In genomic region chr11:73141031-73141308, GRCh38 we compare ENCODE assay signal across 8 cellular contexts. TPM values are rescaled to one million over a fixed set of nuclear protein-coding genes. Genes with fewer than 3 reads are reported as not detected.
DNase-seq lines count a peak whose midpoint lies in the region; ATAC-seq and TF ChIP-seq lines count a peak whose summit lies in the region.

No MANE protein-coding gene starts in this region.

- H3K79me2 ChIP-seq in mesendoderm (ENCODE audit: control insufficient read depth, insufficient read depth, low read length): no peaks in the 10 kb centered on the region

- H3K4ac ChIP-seq in mesendoderm (ENCODE audit: low read depth, low read length): no peak overlapping the region

- H2BK15ac ChIP-seq in mesendoderm (replicated peaks; ENCODE audit: low read depth): no peak overlapping the region

- H3K27me3 Mint-ChIP-seq in central memory CD8-positive, alpha-beta T cell: no peaks in the 10 kb centered on the region

- H3K36me3 ChIP-seq in RWPE2 (ENCODE audit: low read depth) (peaks cover 22% of the 10 kb centered on the region), mesendoderm (ENCODE audit: control insufficient read depth, insufficient read depth, low read length) (no peaks in the 10 kb centered on the region), transverse colon (no peaks in the 10 kb centered on the region)

- no peak overlapping the region for H2BK5ac ChIP-seq in mesendoderm (ENCODE audit: low read length)

- no peak overlapping the region for H3K18ac ChIP-seq in mesendoderm (ENCODE audit: low read length)

- H3K27me3 ChIP-seq in RWPE2 (ENCODE audit: insufficient read depth, poor library complexity, severe bottlenecking) (no peaks in the 10 kb centered on the region), mesendoderm (ENCODE audit: insufficient read depth, low read length, poor library complexity) (no peaks in the 10 kb centered on the region), transverse colon (no peaks in the 10 kb centered on the region)

- in situ Hi-C loops in GM13976 (cut with MboI; ENCODE audit: low sequenced_read_pairs, unreplicated experiment): no loop called here
- in situ Hi-C loops in transverse colon (cut with MboI; ENCODE audit: low pct_ligation_motif_present in 1 of 4, low pct_unique_long_range_greater_than_20kb in 1 of 4, low sequenced_read_pairs in 3 of 4): no loop called here

- peak overlapping the region; percentile 96 for H3K27ac Mint-ChIP-seq in central memory CD8-positive, alpha-beta T cell (ENCODE audit: low read depth)

- DNase-seq in GM13976 (ENCODE audit: low spot score) (peak; percentile 45), RWPE2 (ENCODE audit: low spot score) (no peak), mesendoderm (no peak), transverse colon (no peak), NCI-H2029 (lab: John Stamatoyannopoulos, UW) (no peak), ecto neural progenitor cell (ENCODE audit: low spot score) (no peak), NCI-H510A (lab: John Stamatoyannopoulos, UW) (no peak)
- DNase-seq in central memory CD8-positive, alpha-beta T cell (ENCODE audit: low spot score in 2 of 2): no peak

- no peak overlapping the region for H4K5ac ChIP-seq in mesendoderm (ENCODE audit: low read length)

- H3K9me3 Mint-ChIP-seq in central memory CD8-positive, alpha-beta T cell: no peaks in the 10 kb centered on the region

- no peak overlapping the region for H2AK5ac ChIP-seq in mesendoderm (ENCODE audit: low read length)

- H3K4me1 ChIP-seq in RWPE2 (ENCODE audit: insufficient read depth, poor library complexity, severe bottlenecking): peaks cover 10% of the 10 kb centered on the region
- H3K4me1 ChIP-seq in mesendoderm (ENCODE audit: control insufficient read depth, low read depth, low read length): no peaks in the 10 kb centered on the region
- peaks cover 9 to 47% (median 17%) of the 10 kb centered on the region in 4 donors for H3K4me1 ChIP-seq in transverse colon

- H4K8ac ChIP-seq in mesendoderm (ENCODE audit: low read depth, low read length): no peak overlapping the region

- H3K79me1 ChIP-seq in mesendoderm (ENCODE audit: low read length): no peaks in the 10 kb centered on the region

- H3K4me3 ChIP-seq in RWPE2 (ENCODE audit: severe bottlenecking) (peak overlapping the region; percentile 80), mesendoderm (ENCODE audit: low read length) (peak overlapping the region; percentile 36), transverse colon (peak overlapping the region; percentile 70 to 81 (median 76))

- H3K4me2 ChIP-seq in mesendoderm (ENCODE audit: low read length): peak overlapping the region; percentile 35

- WGBS in mesendoderm (ENCODE audit: extremely low coverage, insufficient coverage, low lambda C conversion rate): no CpG with 5 or more reads among the region's 17 CpGs
- WGBS in transverse colon (ENCODE audit: low coverage in 1 of 2), 2 donors: 1% methylated on average over 14 of the region's 17 CpGs; no CpG with 5 or more reads in 1 of the 2 donors

- H3K56ac ChIP-seq in mesendoderm (ENCODE audit: low read length): peak overlapping the region; percentile 88

- no peak for TF ChIP-seq POLR2A in transverse colon (IDR thresholded peaks at IDR 0.05)

- H3K23ac ChIP-seq in mesendoderm (ENCODE audit: low read length): no peak overlapping the region

- H3K27ac ChIP-seq in RWPE2 (ENCODE audit: poor library complexity, severe bottlenecking) (peak overlapping the region; percentile 82), mesendoderm (ENCODE audit: low read depth, low read length) (no peak overlapping the region), transverse colon (peak overlapping the region; percentile 93 to 98 (median 96))

- H2BK120ac ChIP-seq in mesendoderm (ENCODE audit: low read depth, low read length): no peak overlapping the region

- no peaks in the 10 kb centered on the region for H3K9me3 ChIP-seq in RWPE2 (ENCODE audit: severe bottlenecking)
- H3K9me3 ChIP-seq in transverse colon: no peaks in the 10 kb centered on the region

- ATAC-seq in RWPE2 (ENCODE audit: low read depth): 0 out of 3 replicates have a peak, but pooled peaks have one; percentile 3
- ATAC-seq in central memory CD8-positive, alpha-beta T cell (replicated peaks; ENCODE audit: extremely low read depth, poor library complexity, severe bottlenecking): no peak

- peaks cover 30% of the 10 kb centered on the region for H3K36me3 Mint-ChIP-seq in central memory CD8-positive, alpha-beta T cell (ENCODE audit: insufficient read depth)

- peaks cover 36% of the 10 kb centered on the region for H3K4me1 Mint-ChIP-seq in central memory CD8-positive, alpha-beta T cell

- TF ChIP-seq CTCF in GM13976 (IDR thresholded peaks at IDR 0.05; ENCODE audit: borderline replicate concordance, control extremely low read depth, extremely low read depth, insufficient read depth, missing control alignments) (no peak), RWPE2 (IDR thresholded peaks at IDR 0.05; ENCODE audit: poor library complexity, severe bottlenecking) (no peak), transverse colon (IDR thresholded peaks at IDR 0.05) (no peak)

- peak overlapping the region; percentile 70 for H3K9ac ChIP-seq in mesendoderm (ENCODE audit: low read length)

- intact Hi-C loops in transverse colon (cut with DNase I; ENCODE audit: low total_unique reads): loop anchor here (5.0 kb wide), 1 partner anchor 36 kb away; no protein-coding TSS in a partner anchor

- no peak for TF ChIP-seq EP300 in transverse colon (IDR thresholded peaks at IDR 0.05; ENCODE audit: low read depth)

- peak overlapping the region; percentile 88 for H3K4me3 Mint-ChIP-seq in central memory CD8-positive, alpha-beta T cell

RNA-seq across cellular contexts. Expression of gene FCHSD2, which starts 1.1 kb away (rescaled TPM):
- polyA plus RNA-seq in mesendoderm (2013, experiment 1 of 2): 4.9 TPM
- 5.1 TPM for polyA plus RNA-seq in mesendoderm (2013, experiment 2 of 2)
- total RNA-seq in transverse colon: 10 to 100 TPM in 3 of 4 donors, 1 to 10 TPM in 1; 9.1 to 15.9 (median 15.0) TPM
